ENCODE assay signal across 18 cellular contexts in the genomic region with DNA sequence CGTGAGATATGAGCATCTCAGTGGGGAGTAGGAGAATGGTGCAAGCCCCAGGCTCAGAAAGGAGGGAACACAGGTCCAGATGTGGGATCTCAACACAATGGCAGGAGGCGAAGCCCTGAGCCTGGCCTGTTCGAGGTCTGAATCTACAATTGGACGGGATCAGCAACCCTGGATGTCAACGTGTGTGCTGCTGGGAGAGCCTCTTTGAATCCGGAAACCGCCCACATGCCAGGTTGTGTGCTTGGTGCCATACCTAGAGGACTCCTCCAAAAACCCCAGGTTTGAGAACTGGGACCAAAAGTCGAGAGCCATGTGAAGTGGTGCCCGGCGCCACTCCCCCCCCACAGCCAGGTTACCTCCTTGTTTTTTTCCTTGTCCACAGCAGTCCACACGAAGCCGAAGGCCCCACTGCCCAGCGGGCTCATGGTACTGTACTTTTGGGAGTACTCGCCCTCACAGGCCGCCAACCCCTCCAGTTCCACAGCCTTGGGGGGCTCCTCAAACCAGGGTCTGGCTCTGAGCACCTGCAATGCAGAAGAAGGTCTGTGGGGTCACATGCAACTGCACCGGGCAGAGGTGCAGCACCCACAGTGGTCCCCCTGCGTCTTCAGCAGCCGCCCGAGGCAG.
"Had no signal": no experiment of that assay in that cellular context is flagged by ENCODE, and none has a peak within 500 bp of the region (broad histone marks: within the 10 kb centered on the region; RNA-seq: fewer than 3 reads in every experiment).

No MANE protein-coding gene starts in this region.

- H3K36me3 ChIP-seq: cardiac muscle cell had no signal

- H3K9me3 ChIP-seq: esophagus squamous epithelium, SK-N-SH, stomach, testis had no signal

- H3K27me3 Mint-ChIP-seq: activated T-helper 17 cell treated with anti-CD3 and anti-CD28 coated beads, Interleukin-2, amount 50 U/mL, for 72 hours; progenitor cell of endocrine pancreas; type B pancreatic cell had no signal

- H3K27me3 ChIP-seq: cardiac muscle cell, esophagus squamous epithelium, stomach, testis had no signal

- H3K9me3 Mint-ChIP-seq: activated T-helper 17 cell treated with anti-CD3 and anti-CD28 coated beads, Interleukin-2, amount 50 U/mL, for 72 hours; nephron progenitor cell; type B pancreatic cell had no signal

- H3K4me1 ChIP-seq: stomach, testis had no signal

- H3K4me2 ChIP-seq: SK-N-SH had no signal

- H3K9ac ChIP-seq: SK-N-SH had no signal

- DNase-seq: activated CD4-positive, alpha-beta T cell treated with anti-CD3 and anti-CD28 coated beads, Interleukin-2, amount 50 U/mL, for 1 hour; amniotic stem cell; dermis blood vessel endothelial cell; effector memory CD4-positive, alpha-beta T cell; esophagus squamous epithelium; nephron progenitor cell; occipital lobe; SHP77 treated with DMSO at 0.1 percent for 48 hours; SK-N-SH; stimulated activated CD4-positive, alpha-beta T cell treated with anti-CD3 and anti-CD28 coated beads, Interleukin-2, amount 100 ng/mL, for 24 hours; stomach; T-helper 9 cell; testis had no signal

- H3K9me2 ChIP-seq: SK-N-SH had no signal

- H3K4me3 ChIP-seq: cardiac muscle cell, esophagus squamous epithelium, stomach, testis had no signal

- H3K27ac Mint-ChIP-seq: activated naive CD4-positive, alpha-beta T cell treated with anti-CD3 and anti-CD28 coated beads, Interleukin-2, amount 50 U/mL, for 72 hours; activated T-helper 17 cell treated with anti-CD3 and anti-CD28 coated beads, Interleukin-2, amount 50 U/mL, for 72 hours; nephron progenitor cell; progenitor cell of endocrine pancreas; type B pancreatic cell had no signal

- ATAC-seq: activated naive CD4-positive, alpha-beta T cell treated with anti-CD3 and anti-CD28 coated beads, Interleukin-2, amount 50 U/mL, for 72 hours; activated T-helper 17 cell treated with anti-CD3 and anti-CD28 coated beads, Interleukin-2, amount 50 U/mL, for 72 hours had no signal

- H3K27ac ChIP-seq: cardiac muscle cell, esophagus squamous epithelium, stomach, testis had no signal

- H3K4me3 Mint-ChIP-seq: nephron progenitor cell, type B pancreatic cell had no signal

- H3K4me1 Mint-ChIP-seq: nephron progenitor cell had no signal
